ENCODE assay signal across 8 cellular contexts in genomic region chr2:173076557-173077345, GRCh38. TPM values are rescaled to one million over a fixed set of nuclear protein-coding genes. Genes with fewer than 3 reads are reported as not detected.
DNase-seq lines count a peak whose midpoint lies in the region; ATAC-seq and TF ChIP-seq lines count a peak whose summit lies in the region.

No MANE protein-coding gene starts in this region.

- peaks cover 0 to 47% (median 18%) of the 10 kb centered on the region in 12 donors for H3K4me1 ChIP-seq in heart left ventricle

- H3K9me3 ChIP-seq in heart left ventricle, result no peaks in the 10 kb centered on the region

- peak overlapping the region; percentile 90 to 98 (median 96) for H3K27ac ChIP-seq in heart left ventricle

- TF ChIP-seq CTCF in heart left ventricle (IDR thresholded peaks at IDR 0.05), result no peak

- peak overlapping the region; percentile 64 to 85 (median 78) for H3K4me3 ChIP-seq in heart left ventricle

- no peak for TF ChIP-seq POLR2A in heart left ventricle (IDR thresholded peaks at IDR 0.05)

- intact Hi-C loops in Right ventricle myocardium inferior (cut with DNase I) (loop anchor here (2.0 kb wide), 1 partner anchor 40 kb away; no protein-coding TSS in a partner anchor), cardiac septum (cut with DNase I) (loop anchor here (5.0 kb wide), 2 partner anchors 104 to 111 kb away; no protein-coding TSS in a partner anchor), heart left ventricle (cut with DNase I) (loop anchor here (2.0 to 10.0 kb wide), 6 partner anchors 34 to 136 kb away; no protein-coding TSS in a partner anchor), posterior vena cava (cut with DNase I) (loop anchor here in 1 of 2 donors (5.0 kb wide), 1 partner anchor 131 kb away; no protein-coding TSS in a partner anchor)

- WGBS in heart left ventricle, 4 donors, result 1 to 3% (median 1%) methylated on average over 26 to 27 of the region's 27 CpGs

- H3K27me3 ChIP-seq in heart left ventricle, result no peaks in the 10 kb centered on the region

- peak; percentile 42 for ATAC-seq in Right ventricle myocardium inferior
- peak; percentile 23 for ATAC-seq in HG02763 (IDR thresholded peaks at IDR 0.05; ENCODE audit: unreplicated experiment)
- peak; percentile 9 to 62 (median 40) for ATAC-seq in heart left ventricle

- peaks cover 0 to 3% (median 0%) of the 10 kb centered on the region in 9 donors for H3K36me3 ChIP-seq in heart left ventricle

- peak; percentile 76 for DNase-seq in Right ventricle myocardium inferior (ENCODE audit: missing footprints)
- DNase-seq in cardiac septum (ENCODE audit: low spot score), result no peak
- DNase-seq in NCI-H446 treated with DMSO at 0.1 percent for 48 hours (lab: John Stamatoyannopoulos, UW), result peak; percentile 37
- DNase-seq in activated naive CD4-positive, alpha-beta T cell treated with anti-CD3 and anti-CD28 coated beads, Interleukin-2, amount 50 U/mL, for 16 hours, result peak; percentile 13
- DNase-seq in heart left ventricle, result peak; percentile 47 to 69 (median 59)
- peak; percentile 87 for DNase-seq in posterior vena cava (ENCODE audit: low spot score)
- no peak for DNase-seq in inferior parietal cortex (ENCODE audit: extremely low spot score)

RNA-seq across cellular contexts. Expression of gene MAP3K20, which starts 1.1 kb away (rescaled TPM):
- total RNA-seq in Right ventricle myocardium inferior (435 TPM), cardiac septum (519 TPM), heart left ventricle (100 to 1,000 TPM; 275 to 487 (median 451) TPM), posterior vena cava (100 to 1,000 TPM; 138 to 167 TPM)
- polyA plus RNA-seq in heart left ventricle, result 100 to 1,000 TPM in 1 of 2 donors, 10 to 100 TPM in 1; 98.6 to 175 TPM

Comparison
In these comparisons a context has a peak if more than half of its experiments do, and no peak if none do; other contexts are left out.
1. DNase-seq: peak in Right ventricle myocardium inferior (single experiment), NCI-H446 treated with DMSO at 0.1 percent for 48 hours (single experiment), activated naive CD4-positive, alpha-beta T cell treated with anti-CD3 and anti-CD28 coated beads, Interleukin-2, amount 50 U/mL, for 16 hours (single experiment), heart left ventricle (5 of 5) and posterior vena cava (single experiment); none in cardiac septum (single experiment) and inferior parietal cortex (single experiment).
2. Peak in every context shown above with its lines, with median percentiles within 50 percentile points of each other: ATAC-seq.